In genomic region chr10:72007246-72007892, GRCh38 we compare ENCODE assay signal across 2 cellular contexts.
TF ChIP-seq lines count a peak whose summit lies in the region.

No MANE protein-coding gene starts in this region.

TF ChIP-seq in IMR-90, 13 proteins besides CTCF, POLR2A, EP300 and RAD21 (continued from another document):
- TF ChIP-seq USF2 (IDR thresholded peaks at IDR 0.05; ENCODE audit: low read depth, low read length), result no peak
- TF ChIP-seq CHD1 (IDR thresholded peaks at IDR 0.05; ENCODE audit: low read depth, low read length), result no peak
- no peak for TF ChIP-seq RCOR1 (IDR thresholded peaks at IDR 0.05; ENCODE audit: insufficient replicate concordance, low read length)
- TF ChIP-seq CEBPB (IDR thresholded peaks at IDR 0.05; ENCODE audit: low read depth, low read length), result no peak
- no peak for TF ChIP-seq MAFK (IDR thresholded peaks at IDR 0.05; ENCODE audit: low read depth, low read length)
- no peak for TF ChIP-seq SMC3 (IDR thresholded peaks at IDR 0.05; ENCODE audit: low read depth, low read length)
- TF ChIP-seq BHLHE40 (IDR thresholded peaks at IDR 0.05; ENCODE audit: low read depth, low read length), result no peak
- no peak for TF ChIP-seq ELK1 (IDR thresholded peaks at IDR 0.05; ENCODE audit: borderline replicate concordance, low read depth, low read length)
- TF ChIP-seq RFX5 (IDR thresholded peaks at IDR 0.05; ENCODE audit: low read depth, low read length), result no peak
- no peak for TF ChIP-seq MAZ (IDR thresholded peaks at IDR 0.05; ENCODE audit: borderline replicate concordance, low read depth, low read length)
- TF ChIP-seq NFE2L2 (IDR thresholded peaks at IDR 0.05; ENCODE audit: low read depth, low read length), result no peak

TF ChIP-seq in WTC11, 78 proteins besides CTCF, POLR2A, EP300 and RAD21:
- TF ChIP-seq PREB (CRISPR knock-in tag; IDR thresholded peaks at IDR 0.05; ENCODE audit: borderline replicate concordance) (no peak), TP53 (CRISPR knock-in tag; IDR thresholded peaks at IDR 0.05) (no peak), RELA (CRISPR knock-in tag; IDR thresholded peaks at IDR 0.05; ENCODE audit: borderline replicate concordance) (no peak), IRF2 (CRISPR knock-in tag; IDR thresholded peaks at IDR 0.05; ENCODE audit: borderline replicate concordance, low read depth) (no peak), CBFB (CRISPR knock-in tag; IDR thresholded peaks at IDR 0.05; ENCODE audit: low read depth) (no peak)
TF ChIP-seq in WTC11: peak in this region for 0.
